ENCODE assay signal across 1 cellular context in genomic region chr2:234861841-234862735, GRCh38.
TF ChIP-seq lines count a peak whose summit lies in the region.

No MANE protein-coding gene starts in this region.

TF ChIP-seq in H1, 55 proteins besides CTCF, POLR2A, EP300 and RAD21 (continued from another document):
- TF ChIP-seq HDAC2 (IDR thresholded peaks at IDR 0.05; ENCODE audit: borderline replicate concordance in 1 of 2, low read depth in 2 of 2, low read length in 2 of 2) (no peak), TAF7 (optimal IDR thresholded peaks at IDR 0.05; ENCODE audit: borderline replicate concordance, low read depth, low read length) (no peak), JUND (IDR thresholded peaks at IDR 0.05; ENCODE audit: low read length) (no peak), FOSL1 (IDR thresholded peaks at IDR 0.05; ENCODE audit: insufficient read depth, low read depth, low read length) (no peak), TBP (IDR thresholded peaks at IDR 0.05; ENCODE audit: low read depth, low read length) (no peak), NANOG (IDR thresholded peaks at IDR 0.05; ENCODE audit: insufficient read depth, low read depth, low read length, poor library complexity, severe bottlenecking) (no peak), HDAC6 (IDR thresholded peaks at IDR 0.05; ENCODE audit: low read depth, low read length) (no peak), CEBPB (IDR thresholded peaks at IDR 0.05; ENCODE audit: low read depth, low read length) (no peak)
